20 cellular contexts compared by ENCODE assay signal in genomic region chr3:24538891-24539290, GRCh38. TPM values are rescaled to one million over a fixed set of nuclear protein-coding genes. Genes with fewer than 3 reads are reported as not detected.
"Had no signal": no experiment of that assay in that cellular context is flagged by ENCODE, and none has a peak within 500 bp of the region (broad histone marks: within the 10 kb centered on the region; RNA-seq: fewer than 3 reads in every experiment).

No MANE protein-coding gene starts in this region.

- DNase-seq: activated naive CD4-positive, alpha-beta T cell treated with Interleukin-2 at 50 U/mL for 16 hours; activated T-cell treated with anti-CD3 and anti-CD28 coated beads for 4 hours; aorta; dorsolateral prefrontal cortex; endodermal cell; natural killer cell; retina; stimulated activated CD4-positive, alpha-beta T cell treated with anti-CD3 and anti-CD28 coated beads, Interleukin-4, amount 100 ng/mL, for 4 hours; stimulated activated CD8-positive, alpha-beta memory T cell treated with anti-CD3 and anti-CD28 coated beads, Interleukin-4, amount 100 ng/mL, for 48 hours; stimulated activated naive CD4-positive, alpha-beta T cell treated with Interleukin-2 at 50 U/mL for 16 hours had no signal

- ATAC-seq: activated T-helper 17 cell treated with anti-CD3 and anti-CD28 coated beads, Interleukin-2, amount 50 U/mL, for 72 hours; natural killer cell had no signal

- H3K4me3 ChIP-seq: dorsolateral prefrontal cortex, hepatocyte, lung, skin epidermis, suprapubic skin had no signal

- H3K4me1 ChIP-seq: suprapubic skin had no signal

- H3K9me3 ChIP-seq: suprapubic skin had no signal

- H3K27ac ChIP-seq: dorsolateral prefrontal cortex, hepatocyte, neutrophil, skin epidermis, suprapubic skin had no signal

- FAIRE-seq: bronchial epithelial cell, frontal cortex, keratinocyte had no signal

- H3K27me3 ChIP-seq: dorsolateral prefrontal cortex, hepatocyte, neutrophil, suprapubic skin had no signal

- H3K36me3 ChIP-seq: neutrophil, suprapubic skin had no signal

RNA-seq across cellular contexts. Expression of gene THRB, which starts 44.2 kb away (rescaled TPM):
- total RNA-seq: activated CD8-positive, alpha-beta memory T cell treated with anti-CD3 and anti-CD28 coated beads for 36 hours; activated T-helper 17 cell treated with anti-CD3 and anti-CD28 coated beads, Interleukin-2, amount 50 U/mL, for 72 hours had no signal
